1 cellular context compared by ENCODE assay signal in the genomic region with DNA sequence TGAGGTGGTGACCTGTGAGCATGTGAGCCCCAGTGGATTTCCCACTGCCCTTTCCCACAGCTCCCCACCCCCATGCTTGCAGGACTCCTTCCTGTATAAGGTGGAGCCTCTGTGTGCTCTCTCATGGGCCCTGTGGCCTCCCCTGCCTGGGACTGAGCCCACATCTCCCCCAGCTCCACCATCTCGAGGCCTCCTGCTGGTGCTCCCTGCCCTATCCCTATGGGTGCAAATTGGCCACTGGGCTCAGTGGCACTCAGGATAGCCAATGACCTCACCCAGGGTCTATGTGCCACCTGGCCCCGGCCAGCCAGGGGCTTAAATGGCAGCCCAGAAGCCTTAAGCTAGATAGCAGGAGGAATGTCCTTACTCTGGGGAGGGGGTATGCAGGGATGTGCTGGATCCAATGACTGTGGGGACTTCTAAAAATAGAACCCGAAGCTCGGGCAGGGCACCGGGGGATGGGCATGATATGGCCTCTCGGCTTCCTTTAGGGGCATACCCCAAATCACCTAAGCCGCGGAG.
TF ChIP-seq lines count a peak whose summit lies in the region.

No MANE protein-coding gene starts in this region.

TF ChIP-seq in GM23338, 12 proteins besides CTCF, POLR2A, EP300 and RAD21:
- no peak for TF ChIP-seq NANOG (IDR thresholded peaks at IDR 0.05; ENCODE audit: borderline replicate concordance)
- no peak for TF ChIP-seq CREB1 (CRISPR knock-in tag; IDR thresholded peaks at IDR 0.05; ENCODE audit: low read depth)
- no peak for TF ChIP-seq JUNB (IDR thresholded peaks at IDR 0.05; ENCODE audit: unreplicated experiment)
- TF ChIP-seq STAT1 (IDR thresholded peaks at IDR 0.05; ENCODE audit: unreplicated experiment) = no peak
- no peak for TF ChIP-seq REST (IDR thresholded peaks at IDR 0.05; ENCODE audit: unreplicated experiment)
- TF ChIP-seq EZH2 (IDR thresholded peaks at IDR 0.05; ENCODE audit: low read depth, unreplicated experiment) = no peak
- TF ChIP-seq ZNF114 (CRISPR knock-in tag; IDR thresholded peaks at IDR 0.05) = no peak
- no peak for TF ChIP-seq EZH2phosphoT487 (IDR thresholded peaks at IDR 0.05; ENCODE audit: unreplicated experiment)
- TF ChIP-seq, protein P1, sequence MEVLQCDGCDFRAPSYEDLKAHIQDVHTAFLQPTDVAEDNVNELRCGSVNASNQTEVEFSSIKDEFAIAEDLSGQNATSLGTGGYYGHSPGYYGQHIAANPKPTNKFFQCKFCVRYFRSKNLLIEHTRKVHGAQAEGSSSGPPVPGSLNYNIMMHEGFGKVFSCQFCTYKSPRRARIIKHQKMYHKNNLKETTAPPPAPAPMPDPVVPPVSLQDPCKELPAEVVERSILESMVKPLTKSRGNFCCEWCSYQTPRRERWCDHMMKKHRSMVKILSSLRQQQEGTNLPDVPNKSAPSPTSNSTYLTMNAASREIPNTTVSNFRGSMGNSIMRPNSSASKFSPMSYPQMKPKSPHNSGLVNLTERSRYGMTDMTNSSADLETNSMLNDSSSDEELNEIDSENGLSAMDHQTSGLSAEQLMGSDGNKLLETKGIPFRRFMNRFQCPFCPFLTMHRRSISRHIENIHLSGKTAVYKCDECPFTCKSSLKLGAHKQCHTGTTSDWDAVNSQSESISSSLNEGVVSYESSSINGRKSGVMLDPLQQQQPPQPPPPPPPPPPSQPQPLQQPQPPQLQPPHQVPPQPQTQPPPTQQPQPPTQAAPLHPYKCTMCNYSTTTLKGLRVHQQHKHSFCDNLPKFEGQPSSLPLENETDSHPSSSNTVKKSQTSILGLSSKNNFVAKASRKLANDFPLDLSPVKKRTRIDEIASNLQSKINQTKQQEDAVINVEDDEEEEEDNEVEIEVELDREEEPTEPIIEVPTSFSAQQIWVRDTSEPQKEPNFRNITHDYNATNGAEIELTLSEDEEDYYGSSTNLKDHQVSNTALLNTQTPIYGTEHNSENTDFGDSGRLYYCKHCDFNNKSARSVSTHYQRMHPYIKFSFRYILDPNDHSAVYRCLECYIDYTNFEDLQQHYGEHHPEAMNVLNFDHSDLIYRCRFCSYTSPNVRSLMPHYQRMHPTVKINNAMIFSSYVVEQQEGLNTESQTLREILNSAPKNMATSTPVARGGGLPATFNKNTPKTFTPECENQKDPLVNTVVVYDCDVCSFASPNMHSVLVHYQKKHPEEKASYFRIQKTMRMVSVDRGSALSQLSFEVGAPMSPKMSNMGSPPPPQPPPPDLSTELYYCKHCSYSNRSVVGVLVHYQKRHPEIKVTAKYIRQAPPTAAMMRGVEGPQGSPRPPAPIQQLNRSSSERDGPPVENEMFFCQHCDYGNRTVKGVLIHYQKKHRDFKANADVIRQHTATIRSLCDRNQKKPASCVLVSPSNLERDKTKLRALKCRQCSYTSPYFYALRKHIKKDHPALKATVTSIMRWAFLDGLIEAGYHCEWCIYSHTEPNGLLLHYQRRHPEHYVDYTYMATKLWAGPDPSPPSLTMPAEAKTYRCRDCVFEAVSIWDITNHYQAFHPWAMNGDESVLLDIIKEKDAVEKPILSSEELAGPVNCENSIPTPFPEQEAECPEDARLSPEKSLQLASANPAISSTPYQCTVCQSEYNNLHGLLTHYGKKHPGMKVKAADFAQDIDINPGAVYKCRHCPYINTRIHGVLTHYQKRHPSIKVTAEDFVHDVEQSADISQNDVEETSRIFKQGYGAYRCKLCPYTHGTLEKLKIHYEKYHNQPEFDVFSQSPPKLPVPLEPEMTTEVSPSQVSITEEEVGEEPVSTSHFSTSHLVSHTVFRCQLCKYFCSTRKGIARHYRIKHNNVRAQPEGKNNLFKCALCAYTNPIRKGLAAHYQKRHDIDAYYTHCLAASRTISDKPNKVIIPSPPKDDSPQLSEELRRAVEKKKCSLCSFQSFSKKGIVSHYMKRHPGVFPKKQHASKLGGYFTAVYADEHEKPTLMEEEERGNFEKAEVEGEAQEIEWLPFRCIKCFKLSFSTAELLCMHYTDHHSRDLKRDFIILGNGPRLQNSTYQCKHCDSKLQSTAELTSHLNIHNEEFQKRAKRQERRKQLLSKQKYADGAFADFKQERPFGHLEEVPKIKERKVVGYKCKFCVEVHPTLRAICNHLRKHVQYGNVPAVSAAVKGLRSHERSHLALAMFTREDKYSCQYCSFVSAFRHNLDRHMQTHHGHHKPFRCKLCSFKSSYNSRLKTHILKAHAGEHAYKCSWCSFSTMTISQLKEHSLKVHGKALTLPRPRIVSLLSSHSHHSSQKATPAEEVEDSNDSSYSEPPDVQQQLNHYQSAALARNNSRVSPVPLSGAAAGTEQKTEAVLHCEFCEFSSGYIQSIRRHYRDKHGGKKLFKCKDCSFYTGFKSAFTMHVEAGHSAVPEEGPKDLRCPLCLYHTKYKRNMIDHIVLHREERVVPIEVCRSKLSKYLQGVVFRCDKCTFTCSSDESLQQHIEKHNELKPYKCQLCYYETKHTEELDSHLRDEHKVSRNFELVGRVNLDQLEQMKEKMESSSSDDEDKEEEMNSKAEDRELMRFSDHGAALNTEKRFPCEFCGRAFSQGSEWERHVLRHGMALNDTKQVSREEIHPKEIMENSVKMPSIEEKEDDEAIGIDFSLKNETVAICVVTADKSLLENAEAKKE (CRISPR knock-in tag; IDR thresholded peaks at IDR 0.05) = no peak
- no peak for TF ChIP-seq POLR2AphosphoS5 (IDR thresholded peaks at IDR 0.05; ENCODE audit: low read depth)
- no peak for TF ChIP-seq ZNF331 (CRISPR knock-in tag; IDR thresholded peaks at IDR 0.05; ENCODE audit: low read depth)
- TF ChIP-seq ETS1 (IDR thresholded peaks at IDR 0.05) = no peak
